31 cellular contexts compared by ENCODE assay signal in the genomic region with DNA sequence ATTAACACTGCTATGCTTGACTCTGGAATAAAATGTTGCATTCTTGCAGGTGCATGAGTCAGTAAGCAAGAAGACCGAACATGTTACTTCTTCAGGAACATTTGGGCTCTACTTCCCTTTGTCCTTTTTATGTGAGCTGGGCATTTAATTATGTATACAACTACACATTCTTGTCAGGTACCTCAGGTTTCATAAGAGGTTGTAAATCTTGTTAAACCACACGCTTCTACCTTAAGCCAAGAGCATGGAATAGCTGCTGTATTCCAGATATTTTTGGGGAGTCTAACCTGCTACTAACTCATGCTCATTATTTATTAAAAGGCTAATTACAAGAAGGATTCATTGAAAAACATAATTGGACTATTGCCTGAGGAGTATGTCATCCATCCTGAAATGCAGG.
"Had no signal": no experiment of that assay in that cellular context is flagged by ENCODE, and none has a peak within 500 bp of the region (broad histone marks: within the 10 kb centered on the region; RNA-seq: fewer than 3 reads in every experiment).

No MANE protein-coding gene starts in this region.

- H3K27ac ChIP-seq: brain microvascular endothelial cell, cardiac muscle cell, coronary artery, dorsolateral prefrontal cortex, epithelial cell of prostate, gastrocnemius medialis, heart left ventricle, WERI-Rb-1 had no signal

- DNase-seq: activated B cell treated with CpG ODN at 0.5 μM for 24 hours; activated CD4-positive, alpha-beta T cell treated with anti-CD3 and anti-CD28 coated beads for 48 hours; activated CD4-positive, alpha-beta T cell treated with anti-CD3 and anti-CD28 coated beads, Interleukin-2, amount 50 U/mL, for 1 hour; activated CD4-positive, alpha-beta T cell treated with anti-CD3 and anti-CD28 coated beads, Interleukin-2, amount 50 U/mL, for 48 hours; activated CD8-positive, alpha-beta memory T cell treated with anti-CD3 and anti-CD28 coated beads for 24 hours; activated CD8-positive, alpha-beta T cell treated with anti-CD3 and anti-CD28 coated beads for 36 hours; activated effector memory CD4-positive, alpha-beta T cell treated with Interleukin-2 at 50 U/mL for 16 hours; activated gamma-delta T cell treated with Interleukin-2 at 50 U/mL for 16 hours; activated naive CD4-positive, alpha-beta T cell treated with anti-CD3 and anti-CD28 coated beads, Interleukin-2, amount 50 U/mL, for 16 hours; activated naive CD4-positive, alpha-beta T cell treated with Interleukin-2 at 50 U/mL for 16 hours; activated T-cell treated with anti-CD3 and anti-CD28 coated beads, Interleukin-2, amount 50 U/mL, for 4 hours; amniotic stem cell; anterior cingulate cortex; brain microvascular endothelial cell; dorsolateral prefrontal cortex; effector memory CD4-positive, alpha-beta T cell; endodermal cell; foreskin fibroblast; gastrocnemius medialis; glutamatergic neuron; heart left ventricle; T-helper 1 cell; T-helper 17 cell; T1000; WERI-Rb-1 had no signal

- H3K9me3 ChIP-seq: gastrocnemius medialis, heart left ventricle had no signal

- H3K36me3 ChIP-seq: brain microvascular endothelial cell, cardiac muscle cell, gastrocnemius medialis, heart left ventricle, WERI-Rb-1 had no signal

- H3K4me3 ChIP-seq: cardiac muscle cell, coronary artery, dorsolateral prefrontal cortex, gastrocnemius medialis, heart left ventricle had no signal

- FAIRE-seq: astrocyte had no signal

- H3K27me3 ChIP-seq: brain microvascular endothelial cell, cardiac muscle cell, gastrocnemius medialis, heart left ventricle had no signal

- ATAC-seq: activated CD4-positive, CD25-positive, alpha-beta regulatory T cell treated with anti-CD3 and anti-CD28 coated beads, Interleukin-2, amount 50 U/mL, for 24 hours; activated CD8-positive, alpha-beta T cell treated with anti-CD3 and anti-CD28 coated beads for 36 hours; activated T-cell treated with anti-CD3 and anti-CD28 coated beads, Interleukin-2, amount 50 U/mL, for 4 hours; activated T-helper 17 cell treated with anti-CD3 and anti-CD28 coated beads, Interleukin-2, amount 50 U/mL, for 72 hours; gastrocnemius medialis; heart left ventricle; T-helper 17 cell had no signal
